In genomic region chr9:14320272-14321245, GRCh38 we compare ENCODE assay signal across 1 cellular context.
TF ChIP-seq lines count a peak whose summit lies in the region.

No MANE protein-coding gene starts in this region.

TF ChIP-seq in GM12878, 131 proteins besides CTCF, POLR2A, EP300 and RAD21 (continued from another document):
- TF ChIP-seq REST (IDR thresholded peaks at IDR 0.05; ENCODE audit: low read depth, low read length) (no peak), E4F1 (IDR thresholded peaks at IDR 0.05; ENCODE audit: borderline replicate concordance, partially characterized antibody) (no peak), CHD2 (IDR thresholded peaks at IDR 0.05; ENCODE audit: borderline replicate concordance, low read depth, low read length) (no peak), SP1 (IDR thresholded peaks at IDR 0.05; ENCODE audit: low read depth, low read length) (no peak), STAT3 (IDR thresholded peaks at IDR 0.05; ENCODE audit: low read depth, low read length) (no peak), ZNF217 (IDR thresholded peaks at IDR 0.05) (no peak), RELB (IDR thresholded peaks at IDR 0.05; ENCODE audit: low read depth) (no peak), TCF3 (IDR thresholded peaks at IDR 0.05; ENCODE audit: borderline replicate concordance, insufficient read depth, low read depth, low read length) (no peak), CBX5 (IDR thresholded peaks at IDR 0.05; ENCODE audit: low read depth) (no peak), HDAC6 (IDR thresholded peaks at IDR 0.05; ENCODE audit: unreplicated experiment) (no peak), NR2C1 (IDR thresholded peaks at IDR 0.05) (0 out of 2 replicates have a peak, but pooled peaks have one; percentile 10), E2F4 (IDR thresholded peaks at IDR 0.05; ENCODE audit: low read depth, low read length) (no peak), BCLAF1 (IDR thresholded peaks at IDR 0.05) (no peak), NR2F1 (conservative IDR thresholded peaks at IDR 0.05) (peak; percentile 94), ATF3 (IDR thresholded peaks at IDR 0.05; ENCODE audit: borderline replicate concordance, extremely low read depth, low read depth, low read length) (no peak), SKIL (IDR thresholded peaks at IDR 0.05; ENCODE audit: low read depth, poor library complexity, severe bottlenecking) (no peak)
